In genomic region chrX:31329298-31329697, GRCh38 we compare ENCODE assay signal across 22 cellular contexts.
DNase-seq lines count a peak whose midpoint lies in the region; ATAC-seq and TF ChIP-seq lines count a peak whose summit lies in the region.
"Had no signal": no experiment of that assay in that cellular context is flagged by ENCODE, and none has a peak within 500 bp of the region (broad histone marks: within the 10 kb centered on the region; RNA-seq: fewer than 3 reads in every experiment).

No MANE protein-coding gene starts in this region.

- no peaks in the 10 kb centered on the region for H3K4me1 ChIP-seq in left lung

- no peaks in the 10 kb centered on the region for H3K36me3 ChIP-seq in left lung

- no peaks in the 10 kb centered on the region for H3K9me3 Mint-ChIP-seq in activated CD4-positive, alpha-beta T cell treated with anti-CD3 and anti-CD28 coated beads for 36 hours (ENCODE audit: low read depth)
- H3K9me3 Mint-ChIP-seq: GM23338 had no signal

- no peak overlapping the region for H3K27ac Mint-ChIP-seq in activated CD4-positive, alpha-beta T cell treated with anti-CD3 and anti-CD28 coated beads for 36 hours
- H3K27ac Mint-ChIP-seq: CD14-positive monocyte, GM23338 had no signal

- H3K36me3 Mint-ChIP-seq in activated CD4-positive, alpha-beta T cell treated with anti-CD3 and anti-CD28 coated beads for 36 hours (ENCODE audit: low read depth) = no peaks in the 10 kb centered on the region
- H3K36me3 Mint-ChIP-seq: CD14-positive monocyte had no signal

- POLR2A ChIA-PET in activated CD4-positive, alpha-beta T cell treated with anti-CD3 and anti-CD28 coated beads for 36 hours (lab: Charles Lee) = interaction anchor here (0.6 kb wide), 1 partner anchor 735 kb away, joined by 5 read pairs; no protein-coding TSS in a partner anchor

- H3K27me3 ChIP-seq in left lung = no peaks in the 10 kb centered on the region

- ATAC-seq in activated CD4-positive, alpha-beta T cell treated with anti-CD3 and anti-CD28 coated beads for 36 hours = peak; percentile 26
- ATAC-seq in GM21360 (IDR thresholded peaks at IDR 0.05; ENCODE audit: unreplicated experiment) (peak; percentile 59), HG03565 (IDR thresholded peaks at IDR 0.05; ENCODE audit: unreplicated experiment) (peak; percentile 91), left lung (no peak)
- ATAC-seq: GM23338, HCT116, K562 had no signal

- H3K4me3 Mint-ChIP-seq in activated CD4-positive, alpha-beta T cell treated with anti-CD3 and anti-CD28 coated beads for 36 hours = no peak overlapping the region
- H3K4me3 Mint-ChIP-seq: CD14-positive monocyte, GM23338 had no signal

- no peaks in the 10 kb centered on the region for H3K9me3 ChIP-seq in left lung

- H3K27ac ChIP-seq in left lung = no peak overlapping the region
- H3K27ac ChIP-seq: 22Rv1 had no signal

- CTCF ChIA-PET in activated CD4-positive, alpha-beta T cell treated with anti-CD3 and anti-CD28 coated beads for 36 hours (lab: Charles Lee) = no interaction called here

- intact Hi-C loops in activated CD4-positive, alpha-beta T cell treated with anti-CD3 and anti-CD28 coated beads for 36 hours (cut with DNase I, micrococcal nuclease) = no loop called here
- intact Hi-C loops in left lung (cut with DNase I) = no loop called here

- TF ChIP-seq CTCF in left lung (IDR thresholded peaks at IDR 0.05) = no peak

- no peaks in the 10 kb centered on the region for H3K4me1 Mint-ChIP-seq in activated CD4-positive, alpha-beta T cell treated with anti-CD3 and anti-CD28 coated beads for 36 hours
- H3K4me1 Mint-ChIP-seq: CD14-positive monocyte had no signal

- no peak overlapping the region for H3K4me3 ChIP-seq in left lung
- H3K4me3 ChIP-seq: GM23338, K562 had no signal

- no peak for DNase-seq in activated CD4-positive, alpha-beta T cell treated with anti-CD3 and anti-CD28 coated beads for 36 hours
- DNase-seq in activated CD4-positive, alpha-beta T cell treated with anti-CD3 and anti-CD28 coated beads, Interleukin-2, amount 50 U/mL, for 48 hours = no peak
- no peak for DNase-seq in ecto neural progenitor cell (ENCODE audit: low spot score)
- no peak for DNase-seq in NCI-H187 treated with DMSO at 0.1 percent for 48 hours (lab: John Stamatoyannopoulos, UW)
- no peak for DNase-seq in left lung
- no peak for DNase-seq in activated CD8-positive, alpha-beta memory T cell treated with anti-CD3 and anti-CD28 coated beads, Interleukin-2, amount 50 U/mL, for 48 hours
- DNase-seq: DMS79 treated with DMSO at 0.1 percent for 48 hours; NCI-H1105; NCI-H1694; NCI-H2107; NCI-H510A; NCI-H748 treated with DMSO at 0.1 percent for 48 hours; NK-92 treated with Interleukin-12 subunit alpha and Interleukin-12 subunit beta, amount 100 ng/mL, for 24 hours; Right ventricle myocardium superior; SW 1271 had no signal

- no peaks in the 10 kb centered on the region for H3K27me3 Mint-ChIP-seq in activated CD4-positive, alpha-beta T cell treated with anti-CD3 and anti-CD28 coated beads for 36 hours
